1 cellular context compared by ENCODE assay signal in genomic region chr7:138868711-138869110, GRCh38.
TF ChIP-seq lines count a peak whose summit lies in the region.

No MANE protein-coding gene starts in this region.

TF ChIP-seq in GM23338, 12 proteins besides CTCF, POLR2A, EP300 and RAD21 (continued from another document):
- TF ChIP-seq REST (IDR thresholded peaks at IDR 0.05; ENCODE audit: unreplicated experiment), result no peak
- no peak for TF ChIP-seq POLR2AphosphoS5 (IDR thresholded peaks at IDR 0.05; ENCODE audit: low read depth)
- TF ChIP-seq STAT1 (IDR thresholded peaks at IDR 0.05; ENCODE audit: unreplicated experiment), result no peak
- TF ChIP-seq ZNF114 (CRISPR knock-in tag; IDR thresholded peaks at IDR 0.05), result no peak
- TF ChIP-seq CREB1 (CRISPR knock-in tag; IDR thresholded peaks at IDR 0.05; ENCODE audit: low read depth), result no peak
- TF ChIP-seq ZNF462 (CRISPR knock-in tag; IDR thresholded peaks at IDR 0.05), result no peak
TF ChIP-seq in GM23338: peak in this region for 0.
